11 cellular contexts compared by ENCODE assay signal in genomic region chr2:100561191-100561590, GRCh38. TPM values are rescaled to one million over a fixed set of nuclear protein-coding genes. Genes with fewer than 3 reads are reported as not detected.
DNase-seq lines count a peak whose midpoint lies in the region; ATAC-seq and TF ChIP-seq lines count a peak whose summit lies in the region.
"Had no signal": no experiment of that assay in that cellular context is flagged by ENCODE, and none has a peak within 500 bp of the region (broad histone marks: within the 10 kb centered on the region; RNA-seq: fewer than 3 reads in every experiment).

No MANE protein-coding gene starts in this region.

- no peak for DNase-seq in CD4-positive, CD25-positive, alpha-beta regulatory T cell
- no peak for DNase-seq in IMR-90
- no peak for DNase-seq in A172 (ENCODE audit: low spot score)
- no peak for DNase-seq in SKM-1 treated with dmso at 0.1 percent for 144 hours (lab: John Stamatoyannopoulos, UW; ENCODE audit: unreplicated experiment)
- no peak for DNase-seq in stimulated activated CD4-positive, alpha-beta T cell treated with anti-CD3 and anti-CD28 coated beads, Interleukin-15, amount 100 ng/mL, for 24 hours
- DNase-seq: NCI-H2029, Right ventricle myocardium superior had no signal

- peak overlapping the region; percentile 77 for H2AFZ ChIP-seq in IMR-90 (replicated peaks; ENCODE audit: low read length, poor library complexity)

- TF ChIP-seq RAD21 in IMR-90 (IDR thresholded peaks at IDR 0.05; ENCODE audit: low read length), result no peak

- H3K79me1 ChIP-seq in IMR-90 (ENCODE audit: low read depth in 1 of 2, low read length in 2 of 2), result peaks cover 9 to 15% of the 10 kb centered on the region in 2 experiments; a peak in 3 of 4 replicates

- H3K4ac ChIP-seq in IMR-90 (ENCODE audit: low read depth, low read length), result no peak overlapping the region

- no TSS peak for BruUV-seq in IMR-90 (replicated peaks; lab: Mats Ljungman, UMichigan)

- dilution Hi-C loops in IMR-90 (cut with HindIII; ENCODE audit: low sequenced_read_pairs, unreplicated experiment), result no loop called here

- peak overlapping the region; percentile 55 to 59; a peak in 2 of 4 replicates for H4K8ac ChIP-seq in IMR-90 (ENCODE audit: low read depth in 2 of 2, low read length in 2 of 2)

- no peak overlapping the region for H2BK20ac ChIP-seq in IMR-90 (ENCODE audit: low read depth, low read length)

- no peak overlapping the region for H4K91ac ChIP-seq in IMR-90 (ENCODE audit: insufficient read depth, low read depth, low read length)

- H3K4me1 Mint-ChIP-seq in CD4-positive, CD25-positive, alpha-beta regulatory T cell, result peaks cover 13 to 58% (median 26%) of the 10 kb centered on the region in 4 donors
- H3K4me1 Mint-ChIP-seq in brain (peaks cover 26% of the 10 kb centered on the region), nephron (peaks cover 21% of the 10 kb centered on the region)

- H4K5ac ChIP-seq in IMR-90 (ENCODE audit: low read depth, low read length), result no peak overlapping the region

- H2AK5ac ChIP-seq in IMR-90 (ENCODE audit: low read depth, low read length), result no peak overlapping the region

- TF ChIP-seq POLR2A in IMR-90 (IDR thresholded peaks at IDR 0.05; ENCODE audit: low read depth, low read length), result no peak

- CTCF ChIA-PET in IMR-90 (lab: Yijun Ruan, JAX), result no interaction called here

- peak overlapping the region; percentile 51; the same call in 1 of the 2 replicates for H3K23ac ChIP-seq in IMR-90 (ENCODE audit: low read depth, low read length)

- H3K9me3 ChIP-seq in CD4-positive, CD25-positive, alpha-beta regulatory T cell (ENCODE audit: control insufficient read depth in 2 of 2, low read length in 2 of 2), result no peaks in the 10 kb centered on the region
- no peaks in the 10 kb centered on the region for H3K9me3 ChIP-seq in IMR-90 (ENCODE audit: control insufficient read depth, insufficient read depth, low read length)
- H3K9me3 ChIP-seq: prostate gland had no signal

- H3K27ac ChIP-seq in CD4-positive, CD25-positive, alpha-beta regulatory T cell (ENCODE audit: insufficient read depth, low read length, poor library complexity, severe bottlenecking), result peak overlapping the region; percentile 91
- H3K27ac ChIP-seq in IMR-90 (ENCODE audit: insufficient read depth, low read length), result no peak overlapping the region

- peak overlapping the region; percentile 95 to 99 (median 98) for H3K27ac Mint-ChIP-seq in CD4-positive, CD25-positive, alpha-beta regulatory T cell
- H3K27ac Mint-ChIP-seq in brain (peak overlapping the region; percentile 60 to 99 (median 88)), nephron (peak overlapping the region; percentile 89 to 99 (median 99))

- no peaks in the 10 kb centered on the region for H3K27me3 Mint-ChIP-seq in CD4-positive, CD25-positive, alpha-beta regulatory T cell
- peaks cover 10% of the 10 kb centered on the region for H3K27me3 Mint-ChIP-seq in brain
- H3K27me3 Mint-ChIP-seq in nephron (ENCODE audit: low read depth), result no peaks in the 10 kb centered on the region

- H3K9ac ChIP-seq in IMR-90 (ENCODE audit: low read depth, low read length), result no peak overlapping the region

- peak overlapping the region; percentile 9 for H2AK9ac ChIP-seq in IMR-90 (replicated peaks; ENCODE audit: low read depth, low read length, poor library complexity)

- peaks cover 2% of the 10 kb centered on the region for H3K36me3 ChIP-seq in CD4-positive, CD25-positive, alpha-beta regulatory T cell (ENCODE audit: control insufficient read depth, insufficient read depth, low read length)
- no peaks in the 10 kb centered on the region for H3K36me3 ChIP-seq in IMR-90 (ENCODE audit: control insufficient read depth, insufficient read depth, low read length)
- H3K36me3 ChIP-seq: prostate gland had no signal

- peaks cover 2% of the 10 kb centered on the region for H3K36me3 Mint-ChIP-seq in CD4-positive, CD25-positive, alpha-beta regulatory T cell
- H3K36me3 Mint-ChIP-seq in brain (peaks cover 8% of the 10 kb centered on the region), nephron (ENCODE audit: low read depth) (peaks cover 7% of the 10 kb centered on the region)

- TF ChIP-seq CTCF in IMR-90 (conservative IDR thresholded peaks at IDR 0.05; ENCODE audit: low read depth, low read length) (no peak), brain (conservative IDR thresholded peaks at IDR 0.05) (no peak), nephron (IDR thresholded peaks at IDR 0.05; ENCODE audit: unreplicated experiment in 3 of 3) (no peak)

- no peaks in the 10 kb centered on the region for H3K9me3 Mint-ChIP-seq in CD4-positive, CD25-positive, alpha-beta regulatory T cell
- H3K9me3 Mint-ChIP-seq in brain (peaks cover 0 to 2% (median 0%) of the 10 kb centered on the region in 5 experiments), nephron (no peaks in the 10 kb centered on the region)

- in situ Hi-C loops in IMR-90 (cut with MboI; ENCODE audit: low sequenced_read_pairs), result no loop called here

- H3K4me3 ChIP-seq in CD4-positive, CD25-positive, alpha-beta regulatory T cell (ENCODE audit: low read depth, low read length), result peak overlapping the region; percentile 84
- no peak overlapping the region for H3K4me3 ChIP-seq in IMR-90 (ENCODE audit: insufficient read depth, low read depth, low read length)
- H3K4me3 ChIP-seq: prostate gland had no signal

- H3K4me2 ChIP-seq in IMR-90 (ENCODE audit: low read depth, low read length), result no peak overlapping the region

- no peaks in the 10 kb centered on the region for H3K27me3 ChIP-seq in CD4-positive, CD25-positive, alpha-beta regulatory T cell (ENCODE audit: control insufficient read depth, insufficient read depth, low read length)
- H3K27me3 ChIP-seq in IMR-90 (ENCODE audit: control insufficient read depth, insufficient read depth, low read length), result peaks cover 3% of the 10 kb centered on the region

- 100% methylated on average over 1 of the region's 4 CpGs; no CpG with 5 or more reads in 1 of the 2 experiments for WGBS in IMR-90 (ENCODE audit: extremely low coverage in 2 of 2, insufficient read length in 1 of 2), 2 experiments

- no peak overlapping the region for H3K56ac ChIP-seq in IMR-90 (ENCODE audit: extremely low read depth, insufficient read depth, low read length)

- ATAC-seq in CD4-positive, CD25-positive, alpha-beta regulatory T cell (ENCODE audit: low read depth in 2 of 2), result no peak
- no peak for ATAC-seq in IMR-90 (ENCODE audit: low read depth)
- ATAC-seq in activated CD4-positive, CD25-positive, alpha-beta regulatory T cell treated with anti-CD3 and anti-CD28 coated beads, Interleukin-2, amount 50 U/mL, for 24 hours, result no peak

- intact Hi-C loops in IMR-90 (cut with micrococcal nuclease), result loop anchor here (5.0 kb wide), 1 partner anchor 299 kb away; no protein-coding TSS in a partner anchor

- no peaks in the 10 kb centered on the region for H4K20me1 ChIP-seq in IMR-90 (ENCODE audit: insufficient read depth, low read length)

- H3K9me1 ChIP-seq in IMR-90 (ENCODE audit: insufficient read depth, low read length), result peaks cover 9% of the 10 kb centered on the region; the same call in 1 of the 2 replicates

- H3K4me3 Mint-ChIP-seq in CD4-positive, CD25-positive, alpha-beta regulatory T cell, result peak overlapping the region; percentile 50 to 98 (median 94)
- H3K4me3 Mint-ChIP-seq in brain (peak overlapping the region; percentile 64 to 97 (median 93)), nephron (peak overlapping the region; percentile 43 to 79 (median 58))

- H3K4me1 ChIP-seq in CD4-positive, CD25-positive, alpha-beta regulatory T cell (ENCODE audit: control insufficient read depth, insufficient read depth, low read length, poor library complexity, severe bottlenecking), result peaks cover 26% of the 10 kb centered on the region
- H3K4me1 ChIP-seq in IMR-90 (ENCODE audit: control insufficient read depth, insufficient read depth, low read length), result peaks cover 5% of the 10 kb centered on the region; the same call in 1 of the 2 replicates
- H3K4me1 ChIP-seq: prostate gland had no signal

- H2BK5ac ChIP-seq in IMR-90 (ENCODE audit: low read depth, low read length, poor library complexity, severe bottlenecking), result no peak overlapping the region

- H2BK120ac ChIP-seq in IMR-90 (ENCODE audit: low read depth, low read length), result no peak overlapping the region

- H3K14ac ChIP-seq in IMR-90 (replicated peaks; ENCODE audit: low read depth, low read length), result no peak overlapping the region

- H3K18ac ChIP-seq in IMR-90 (ENCODE audit: low read depth, low read length), result no peak overlapping the region

- POLR2A ChIA-PET in IMR-90 (lab: Charles Lee; ENCODE audit: unreplicated experiment), result no interaction called here

- no peak overlapping the region for H2BK15ac ChIP-seq in IMR-90 (ENCODE audit: low read depth, low read length)

TF ChIP-seq in IMR-90, 13 proteins besides CTCF, POLR2A, EP300 and RAD21 (continues in another document):
- TF ChIP-seq USF2 (IDR thresholded peaks at IDR 0.05; ENCODE audit: low read depth, low read length) (no peak), MAZ (IDR thresholded peaks at IDR 0.05; ENCODE audit: borderline replicate concordance, low read depth, low read length) (no peak), MAFK (IDR thresholded peaks at IDR 0.05; ENCODE audit: low read depth, low read length) (no peak), RFX5 (IDR thresholded peaks at IDR 0.05; ENCODE audit: low read depth, low read length) (no peak), NFE2L2 (IDR thresholded peaks at IDR 0.05; ENCODE audit: low read depth, low read length) (no peak), FOS (IDR thresholded peaks at IDR 0.05; ENCODE audit: low read depth, low read length) (no peak), CEBPB (IDR thresholded peaks at IDR 0.05; ENCODE audit: low read depth, low read length) (no peak), RCOR1 (IDR thresholded peaks at IDR 0.05; ENCODE audit: insufficient replicate concordance, low read length) (no peak), BHLHE40 (IDR thresholded peaks at IDR 0.05; ENCODE audit: low read depth, low read length) (no peak), SMC3 (IDR thresholded peaks at IDR 0.05; ENCODE audit: low read depth, low read length) (no peak)

RNA-seq across cellular contexts. Expression of gene PDCL3, which starts 1.6 kb away (rescaled TPM):
- total RNA-seq in CD4-positive, CD25-positive, alpha-beta regulatory T cell, result 45.2 TPM
- 10 to 100 TPM; 52.1 to 62.5 (median 58.1) TPM for polyA plus RNA-seq in CD4-positive, CD25-positive, alpha-beta regulatory T cell
- total RNA-seq in IMR-90 (2012; rRNA removed), result 9.5 and 22.8 TPM in 2 replicates
- 23.3 and 26.4 TPM in 2 replicates for polyA plus RNA-seq in IMR-90 (2012; rRNA removed)
- 3.6 and 8.7 TPM in 2 replicates for polyA plus RNA-seq in IMR-90 (2012; cell fraction: cytosol; rRNA removed)
- 0.48 and 4.9 TPM in 2 replicates for polyA plus RNA-seq in IMR-90 (2012; cell fraction: nucleus; rRNA removed; ENCODE audit: low replicate concordance)
- 34.8 TPM for polyA plus RNA-seq in brain (ENCODE audit: insufficient read depth, low read depth, low replicate concordance)
- 40.3 and 41.3 TPM in 2 replicates for total RNA-seq in A172 (2014; rRNA removed; shearing (Covaris generic))
